Comparison of ENCODE assay signal across 8 cellular contexts in the genomic region with DNA sequence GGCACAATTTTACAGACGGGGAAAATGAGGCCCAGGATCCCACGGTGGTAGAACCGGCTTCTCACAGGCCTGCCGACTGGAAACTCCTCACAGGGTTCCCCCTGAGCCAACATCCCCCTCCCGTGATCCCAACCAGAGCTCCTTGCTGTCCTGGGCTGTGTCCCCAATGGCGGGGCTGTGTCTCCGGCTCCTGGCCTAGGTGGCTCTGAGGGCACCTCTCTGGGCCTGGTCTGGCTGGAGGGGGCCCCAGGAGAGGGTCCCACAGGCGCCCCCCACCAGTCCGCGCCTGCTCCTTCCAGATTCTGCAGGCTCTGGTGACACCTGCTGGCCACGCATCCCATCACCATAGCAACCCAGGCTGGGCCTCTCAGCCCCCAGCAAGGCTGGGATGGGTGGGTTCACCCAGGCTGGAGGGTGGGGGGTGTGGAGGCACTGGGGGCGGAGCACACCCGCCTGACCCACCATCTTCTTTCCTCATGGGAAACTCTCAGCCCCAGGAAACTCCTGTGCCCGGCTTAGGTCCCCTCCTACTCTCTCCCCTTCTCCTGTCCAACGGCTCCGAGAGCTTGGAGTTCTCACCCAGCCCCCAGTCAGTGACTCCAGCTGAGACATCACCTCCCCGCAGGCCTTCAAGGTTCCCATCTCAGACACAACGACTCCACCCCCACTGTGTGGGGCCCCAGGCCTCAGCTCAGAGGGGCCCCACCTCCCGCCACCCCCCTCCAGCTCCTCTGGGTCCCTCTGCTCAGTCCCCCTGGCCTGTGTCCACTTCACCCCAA. TPM values are rescaled to one million over a fixed set of nuclear protein-coding genes. Genes with fewer than 3 reads are reported as not detected.
A peak's percentile ranks its signal among the peaks of the same experiment; 100 is the strongest.
DNase-seq lines count a peak whose midpoint lies in the region; ATAC-seq and TF ChIP-seq lines count a peak whose summit lies in the region.

No MANE protein-coding gene starts in this region.

- H3K9me3 Mint-ChIP-seq in activated naive CD8-positive, alpha-beta T cell treated with anti-CD3 and anti-CD28 coated beads, Interleukin-2, amount 50 U/mL, for 24 hours = no peaks in the 10 kb centered on the region

- H3K27me3 ChIP-seq in sigmoid colon = no peaks in the 10 kb centered on the region

- no peaks in the 10 kb centered on the region for H3K36me3 ChIP-seq in sigmoid colon

- H3K36me3 Mint-ChIP-seq in activated naive CD8-positive, alpha-beta T cell treated with anti-CD3 and anti-CD28 coated beads, Interleukin-2, amount 50 U/mL, for 24 hours (ENCODE audit: low read depth) = no peaks in the 10 kb centered on the region

- no peak overlapping the region for H3K27ac Mint-ChIP-seq in activated naive CD8-positive, alpha-beta T cell treated with anti-CD3 and anti-CD28 coated beads, Interleukin-2, amount 50 U/mL, for 24 hours

- intact Hi-C loops in left cardiac atrium (cut with DNase I) (loop anchor here in 1 of 2 donors (2.0 to 5.0 kb wide), 2 partner anchors 84 to 208 kb away; no protein-coding TSS in a partner anchor), sigmoid colon (cut with DNase I) (loop anchor here (5.0 kb wide), 1 partner anchor 208 kb away; no protein-coding TSS in a partner anchor)

- no peak overlapping the region for H3K4me3 ChIP-seq in sigmoid colon

- DNase-seq in SHP77 (lab: John Stamatoyannopoulos, UW) = peak; percentile 20 to 23
- no peak for DNase-seq in SHP77 treated with DMSO at 0.1 percent for 48 hours (lab: John Stamatoyannopoulos, UW)
- peak; percentile 18 for DNase-seq in OCI-M1 (lab: John Stamatoyannopoulos, UW)
- DNase-seq in activated naive CD8-positive, alpha-beta T cell treated with anti-CD3 and anti-CD28 coated beads, Interleukin-2, amount 50 U/mL, for 24 hours = peak; percentile 50
- peak; percentile 58 for DNase-seq in left cardiac atrium
- DNase-seq in sigmoid colon = peak; percentile 81
- no peak for DNase-seq in GOT3 (lab: John Stamatoyannopoulos, UW)

- H3K4me1 ChIP-seq in sigmoid colon = peaks cover 0 to 19% (median 13%) of the 10 kb centered on the region in 4 donors

- no peak overlapping the region for H3K4me3 Mint-ChIP-seq in activated naive CD8-positive, alpha-beta T cell treated with anti-CD3 and anti-CD28 coated beads, Interleukin-2, amount 50 U/mL, for 24 hours

- H3K4me1 Mint-ChIP-seq in activated naive CD8-positive, alpha-beta T cell treated with anti-CD3 and anti-CD28 coated beads, Interleukin-2, amount 50 U/mL, for 24 hours = peaks cover 1% of the 10 kb centered on the region

- peak; percentile 51 to 78 (median 72) for TF ChIP-seq CTCF in sigmoid colon (IDR thresholded peaks at IDR 0.05)

- ATAC-seq in activated naive CD8-positive, alpha-beta T cell treated with anti-CD3 and anti-CD28 coated beads, Interleukin-2, amount 50 U/mL, for 24 hours = peak; percentile 60
- ATAC-seq in left cardiac atrium = peak; percentile 76
- ATAC-seq in GM19324 (IDR thresholded peaks at IDR 0.05; ENCODE audit: low FRiP score, unreplicated experiment) = no peak

- TF ChIP-seq POLR2A in sigmoid colon (IDR thresholded peaks at IDR 0.05) = no peak

- WGBS in sigmoid colon, 2 donors = 12 to 26% methylated on average over 19 of the region's 19 CpGs

- no peak for TF ChIP-seq EP300 in sigmoid colon (IDR thresholded peaks at IDR 0.05)

- no peak overlapping the region for H3K27ac ChIP-seq in sigmoid colon

- no peaks in the 10 kb centered on the region for H3K9me3 ChIP-seq in sigmoid colon

- H3K27me3 Mint-ChIP-seq in activated naive CD8-positive, alpha-beta T cell treated with anti-CD3 and anti-CD28 coated beads, Interleukin-2, amount 50 U/mL, for 24 hours = peaks cover 3% of the 10 kb centered on the region

RNA-seq across cellular contexts. Expression of a gene that starts 27.1 kb away (rescaled TPM):
- total RNA-seq in left cardiac atrium (10 to 100 TPM; 39.4 to 44.7 TPM), sigmoid colon (100 to 1,000 TPM in 1 of 4 donors, 10 to 100 TPM in 3; 32.5 to 187 (median 59.9) TPM)
- 10 to 100 TPM; 12.6 to 61.8 (median 19.9) TPM for polyA plus RNA-seq in sigmoid colon

Comparison
In these comparisons a context has a peak if more than half of its experiments do, and no peak if none do; other contexts are left out.
1. DNase-seq: peak in SHP77 (2 of 2), OCI-M1 (single experiment), activated naive CD8-positive, alpha-beta T cell treated with anti-CD3 and anti-CD28 coated beads, Interleukin-2, amount 50 U/mL, for 24 hours (single experiment), left cardiac atrium (single experiment) and sigmoid colon (single experiment); none in SHP77 treated with DMSO at 0.1 percent for 48 hours (single experiment) and GOT3 (single experiment).